8 cellular contexts compared by ENCODE assay signal in the genomic region with DNA sequence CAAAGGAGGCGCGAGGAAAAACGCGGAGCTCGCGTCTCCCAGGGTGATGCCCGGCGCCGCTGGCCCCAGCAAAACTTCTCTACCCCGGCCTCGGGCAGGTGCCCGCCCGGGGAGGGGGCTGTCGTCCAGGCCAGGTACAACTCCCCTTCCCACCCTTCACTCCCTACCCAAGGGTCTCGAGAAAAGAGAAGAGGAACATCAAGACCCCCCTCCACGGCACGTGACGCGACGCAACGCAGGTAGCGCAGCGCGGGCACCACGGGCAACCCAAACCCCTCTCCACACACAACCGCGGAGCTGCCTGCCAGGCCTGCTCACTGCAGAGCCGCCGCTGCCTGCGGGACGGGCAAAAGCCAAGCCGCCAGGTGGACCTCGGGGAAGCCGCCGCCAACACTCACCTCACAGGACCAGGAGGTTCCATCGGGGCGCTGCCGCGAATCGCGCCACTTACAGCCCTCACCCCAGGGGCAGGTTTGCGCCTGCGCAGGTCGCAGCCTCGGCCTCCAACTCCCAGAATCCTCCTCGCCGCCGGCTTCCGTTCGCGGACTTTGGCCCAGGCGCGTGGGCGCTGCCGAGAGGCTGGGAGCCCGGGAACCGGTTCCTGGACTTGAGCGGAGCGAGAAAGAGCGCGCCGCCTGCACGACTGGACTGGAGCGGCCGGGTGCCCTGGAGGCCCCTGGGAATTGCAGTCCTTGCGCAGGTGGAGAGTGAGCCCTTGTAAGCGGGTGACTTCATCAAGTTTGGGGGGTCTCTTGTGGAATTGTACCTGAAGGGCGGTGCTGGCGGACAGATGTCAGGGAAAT.
A peak's percentile ranks its signal among the peaks of the same experiment; 100 is the strongest.
DNase-seq lines count a peak whose midpoint lies in the region; ATAC-seq, FAIRE-seq and TF ChIP-seq lines count a peak whose summit lies in the region.

Gene ZNF232 (minus strand): TSS at position 477 of the 803 bp plus-strand sequence. CDS start 56 bp downstream, at position 421.

- H3K27me3 ChIP-seq in layer of hippocampus (ENCODE audit: control insufficient read depth, insufficient read depth, low read length), result peaks cover 13% of the 10 kb centered on the region

- no peak; the same call in 1 of the 2 replicates for TF ChIP-seq CTCF in AG09319 (IDR thresholded peaks at IDR 0.05; ENCODE audit: low read depth, low read length)

- ATAC-seq in GM19043 (IDR thresholded peaks at IDR 0.05; ENCODE audit: low read depth, unreplicated experiment) (peak; percentile 83), HG03439 (IDR thresholded peaks at IDR 0.05; ENCODE audit: unreplicated experiment) (peak; percentile 72)

- DNase-seq in AG09319 (ENCODE audit: extremely low read depth, low read depth), result peak; percentile 76
- DNase-seq in NCI-H524 (lab: John Stamatoyannopoulos, UW), result peak; percentile 86 to 94
- DNase-seq in activated CD4-positive, alpha-beta T cell treated with anti-CD3 and anti-CD28 coated beads for 48 hours, result peak; percentile 96
- peak; percentile 71 to 90 (median 85) for DNase-seq in stimulated activated CD4-positive, alpha-beta T cell treated with anti-CD3 and anti-CD28 coated beads, Interleukin-1b, Interleukin-23, amount 100 ng/mL, for 24 hours (ENCODE audit: low read depth in 4 of 4, low spot score in 1 of 4)

- peak; percentile 36 for FAIRE-seq in colon (lab: Jason Lieb, UNC)

- peak within 1 kb of the TSS; percentile 73 for H3K27ac ChIP-seq in layer of hippocampus (ENCODE audit: low read depth, low read length)

Comparison
In these comparisons a context has a peak if more than half of its experiments do, and no peak if none do; other contexts are left out.
1. Peak in every context shown above with its lines: DNase-seq, ATAC-seq and H3K27ac ChIP-seq.